25 cellular contexts compared by ENCODE assay signal in genomic region chr1:232615401-232615800, GRCh38.
"Had no signal": no experiment of that assay in that cellular context is flagged by ENCODE, and none has a peak within 500 bp of the region (broad histone marks: within the 10 kb centered on the region; RNA-seq: fewer than 3 reads in every experiment).

No MANE protein-coding gene starts in this region.

- DNase-seq: activated CD4-positive, alpha-beta memory T cell treated with anti-CD3 and anti-CD28 coated beads, Interleukin-2, amount 10 ng/mL, durations not matched to agents 7 days and 5 days; activated CD4-positive, alpha-beta T cell treated with anti-CD3 and anti-CD28 coated beads, Interleukin-2, amount 10 ng/mL, durations not matched to agents 24 days and 14 days; activated effector memory CD4-positive, alpha-beta T cell treated with anti-CD3 and anti-CD28 coated beads, Interleukin-2, amount 50 U/mL, for 16 hours; activated naive CD4-positive, alpha-beta T cell treated with anti-CD3 and anti-CD28 coated beads, Interleukin-2, amount 50 U/mL, for 16 hours; aorta; central memory CD4-positive, alpha-beta T cell; dermis blood vessel endothelial cell; effector memory CD4-positive, alpha-beta T cell; glutamatergic neuron; hippocampal formation; kidney glomerular epithelial cell; left ventricle myocardium inferior; mammary epithelial cell; mucosa of descending colon; retina; spleen; stimulated activated CD4-positive, alpha-beta T cell treated with anti-CD3 and anti-CD28 coated beads, Interleukin-4, amount 100 ng/mL, for 1 hour; stimulated activated naive CD4-positive, alpha-beta T cell; testis had no signal

- H3K4me3 Mint-ChIP-seq: activated CD4-positive, alpha-beta memory T cell treated with anti-CD3 and anti-CD28 coated beads, Interleukin-2, amount 10 ng/mL, durations not matched to agents 7 days and 5 days; activated CD4-positive, alpha-beta T cell treated with anti-CD3 and anti-CD28 coated beads, Interleukin-2, amount 10 ng/mL, durations not matched to agents 24 days and 14 days; T-helper 2 cell treated with Interferon-gamma antibody and Interleukin-4, amounts not matched to agents 5 μg/mL and 100 μg/mL, for 36 hours had no signal

- H3K9me3 ChIP-seq: esophagus muscularis mucosa, left ventricle myocardium inferior, mucosa of descending colon, spleen, testis had no signal

- H3K9me3 Mint-ChIP-seq: activated CD4-positive, alpha-beta memory T cell treated with anti-CD3 and anti-CD28 coated beads, Interleukin-2, amount 10 ng/mL, durations not matched to agents 7 days and 5 days; activated CD4-positive, alpha-beta T cell treated with anti-CD3 and anti-CD28 coated beads, Interleukin-2, amount 10 ng/mL, durations not matched to agents 24 days and 14 days; T-helper 2 cell treated with Interferon-gamma antibody and Interleukin-4, amounts not matched to agents 5 μg/mL and 100 μg/mL, for 36 hours; type B pancreatic cell had no signal

- ATAC-seq: activated CD4-positive, CD25-positive, alpha-beta regulatory T cell treated with anti-CD3 and anti-CD28 coated beads, Interleukin-2, amount 50 U/mL, for 24 hours; mucosa of descending colon had no signal

- H3K36me3 ChIP-seq: esophagus muscularis mucosa, left ventricle myocardium inferior, spleen had no signal

- H3K27me3 ChIP-seq: esophagus muscularis mucosa, spleen, testis had no signal

- FAIRE-seq: frontal cortex had no signal

- H3K27ac ChIP-seq: esophagus muscularis mucosa, spleen, testis had no signal

- H3K4me3 ChIP-seq: esophagus muscularis mucosa, left ventricle myocardium inferior, mucosa of descending colon, spleen, testis had no signal

- H3K27me3 Mint-ChIP-seq: progenitor cell of endocrine pancreas, type B pancreatic cell had no signal

- H3K27ac Mint-ChIP-seq: activated CD4-positive, alpha-beta memory T cell treated with anti-CD3 and anti-CD28 coated beads, Interleukin-2, amount 10 ng/mL, durations not matched to agents 7 days and 5 days; activated CD4-positive, alpha-beta T cell treated with anti-CD3 and anti-CD28 coated beads, Interleukin-2, amount 10 ng/mL, durations not matched to agents 24 days and 14 days; progenitor cell of endocrine pancreas; T-helper 2 cell treated with Interferon-gamma antibody and Interleukin-4, amounts not matched to agents 5 μg/mL and 100 μg/mL, for 36 hours; type B pancreatic cell had no signal
